ENCODE assay signal across 17 cellular contexts in the genomic region with DNA sequence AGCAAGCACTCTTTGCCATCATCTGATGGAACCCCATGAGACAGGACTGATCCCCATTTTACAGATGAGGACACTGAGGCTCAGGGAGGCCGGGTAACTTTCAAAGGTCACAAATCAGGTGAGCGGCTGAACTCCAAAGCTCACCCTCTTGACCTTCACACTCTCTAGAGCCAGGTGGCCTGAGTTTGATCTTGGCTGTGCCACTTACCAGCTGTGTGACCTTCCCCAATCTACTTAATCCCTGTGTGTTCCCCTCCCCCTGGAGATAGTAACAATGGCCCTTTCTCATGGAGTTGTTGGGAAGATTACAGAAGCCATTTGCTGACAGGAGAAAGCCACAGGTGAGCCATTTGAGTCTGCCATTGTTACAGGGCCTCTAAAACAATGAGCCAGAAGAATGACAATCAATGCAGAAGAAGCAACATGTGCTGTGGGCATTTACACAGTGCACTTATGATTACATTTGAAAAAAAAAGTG. TPM values are rescaled to one million over a fixed set of nuclear protein-coding genes. Genes with fewer than 3 reads are reported as not detected.
A peak's percentile ranks its signal among the peaks of the same experiment; 100 is the strongest.
DNase-seq lines count a peak whose midpoint lies in the region; ATAC-seq and TF ChIP-seq lines count a peak whose summit lies in the region.
"Had no signal": no experiment of that assay in that cellular context is flagged by ENCODE, and none has a peak within 500 bp of the region (broad histone marks: within the 10 kb centered on the region; RNA-seq: fewer than 3 reads in every experiment).

No MANE protein-coding gene starts in this region.

- peaks cover 25% of the 10 kb centered on the region for H3K4me1 ChIP-seq in HUES64 (ENCODE audit: insufficient read depth, low read length)
- peaks cover 2% of the 10 kb centered on the region; the same call in 1 of the 2 replicates for H3K4me1 ChIP-seq in iPS DF 6.9 (ENCODE audit: control insufficient read depth, insufficient read depth, low read length)
- no peaks in the 10 kb centered on the region for H3K4me1 ChIP-seq in heart left ventricle
- H3K4me1 ChIP-seq in heart right ventricle: no peaks in the 10 kb centered on the region

- H3K4me3 ChIP-seq in HUES64 (ENCODE audit: low read length) (no peak overlapping the region), iPS DF 6.9 (ENCODE audit: low read length) (no peak overlapping the region), heart left ventricle (no peak overlapping the region), heart right ventricle (no peak overlapping the region)
- H3K4me3 ChIP-seq: GM23248 had no signal

- intact Hi-C loops in heart left ventricle (cut with DNase I) (loop anchor here in 1 of 10 donors (10.0 kb wide), 1 partner anchor 47 kb away; no protein-coding TSS in a partner anchor), heart right ventricle (cut with DNase I) (no loop called here)

- TF ChIP-seq CTCF in heart left ventricle (IDR thresholded peaks at IDR 0.05): no peak
- no peak for TF ChIP-seq CTCF in heart right ventricle (IDR thresholded peaks at IDR 0.05)

- H3K27me3 ChIP-seq in HUES64 (ENCODE audit: insufficient read depth, low read length) (peaks cover 39% of the 10 kb centered on the region), iPS DF 6.9 (ENCODE audit: control insufficient read depth, insufficient read depth, low read length) (no peaks in the 10 kb centered on the region), heart left ventricle (peaks cover 0 to 15% (median 3%) of the 10 kb centered on the region in 9 donors), heart right ventricle (peaks cover 0 to 34% (median 6%) of the 10 kb centered on the region in 7 donors)

- H3K36me3 ChIP-seq in HUES64 (ENCODE audit: insufficient read depth, low read length) (peaks cover 7% of the 10 kb centered on the region; the same call in 1 of the 2 replicates), iPS DF 6.9 (ENCODE audit: control insufficient read depth, insufficient read depth, low read length) (no peaks in the 10 kb centered on the region), heart left ventricle (no peaks in the 10 kb centered on the region), heart right ventricle (no peaks in the 10 kb centered on the region)

- H3K9me3 ChIP-seq in HUES64 (ENCODE audit: insufficient read depth, low read depth, low read length) (no peaks in the 10 kb centered on the region), iPS DF 6.9 (ENCODE audit: control insufficient read depth, insufficient read depth, low read length) (no peaks in the 10 kb centered on the region), heart left ventricle (no peaks in the 10 kb centered on the region), heart right ventricle (no peaks in the 10 kb centered on the region)

- no peak for TF ChIP-seq POLR2A in heart left ventricle (IDR thresholded peaks at IDR 0.05)

- DNase-seq in ELF-1 (ENCODE audit: low read depth, low spot score) (peak; percentile 50), NCI-H774 (lab: John Stamatoyannopoulos, UW) (peak; percentile 41), iPS DF 6.9 (ENCODE audit: low read depth, low spot score) (peak; percentile 71), heart left ventricle (no peak), heart right ventricle (no peak)
- DNase-seq: AML-193; CD4-positive, CD25-positive, alpha-beta regulatory T cell; GM23248; NCI-H1092; NCI-H1694 treated with DMSO at 0.1 percent for 48 hours; NCI-H226; SHP77 had no signal

- 70% methylated on average over 2 of the region's 2 CpGs for WGBS in HUES64
- no CpG with 5 or more reads among the region's 2 CpGs for WGBS in iPS DF 6.9 (ENCODE audit: insufficient coverage, insufficient read length)
- 83 to 92% (median 86%) methylated on average over 2 of the region's 2 CpGs for WGBS in heart left ventricle, 4 donors
- 81 to 84% methylated on average over 2 of the region's 2 CpGs for WGBS in heart right ventricle, 2 donors

- H3K9ac ChIP-seq in HUES64 (ENCODE audit: low read depth, low read length): no peak overlapping the region
- H3K9ac ChIP-seq: GM23248, KMS-11 had no signal

- H3K27ac ChIP-seq in HUES64 (ENCODE audit: low read depth, low read length) (peak overlapping the region; percentile 23; the same call in 1 of the 2 replicates), iPS DF 6.9 (ENCODE audit: low read length) (no peak overlapping the region), heart left ventricle (no peak overlapping the region), heart right ventricle (no peak overlapping the region)
- H3K27ac ChIP-seq: GM23248, KMS-11 had no signal

- ATAC-seq in heart left ventricle (no peak), GM21717 (IDR thresholded peaks at IDR 0.05; ENCODE audit: unreplicated experiment) (no peak), heart right ventricle (no peak), GM21723 (IDR thresholded peaks at IDR 0.05; ENCODE audit: unreplicated experiment) (no peak)

RNA-seq across cellular contexts. Expression of gene BMP7, which starts 34.5 kb away (rescaled TPM):
- 8.9 TPM for polyA plus RNA-seq in HUES64 (2013, experiment 1 of 2)
- 12.0 TPM for polyA plus RNA-seq in HUES64 (2013, experiment 2 of 2)
- total RNA-seq in heart left ventricle: 10 to 100 TPM in 2 of 9 donors, 1 to 10 TPM in 6, under 1 TPM in 1; 0.72 to 12.3 (median 3.7) TPM
- polyA plus RNA-seq in heart left ventricle: 1 to 10 TPM; 1.0 to 5.1 TPM
- total RNA-seq in heart right ventricle: 10 to 100 TPM in 3 of 10 donors, 1 to 10 TPM in 7; 1.3 to 19.2 (median 4.7) TPM
- polyA plus RNA-seq in heart right ventricle: 1 to 10 TPM in 1 of 2 donors, under 1 TPM in 1; 0.72 to 3.9 TPM
- total RNA-seq: CD4-positive, CD25-positive, alpha-beta regulatory T cell; GM23248; MCF 10A had no signal
- polyA plus RNA-seq: CD4-positive, CD25-positive, alpha-beta regulatory T cell; GM23248 had no signal

Comparison
In these comparisons a context has a peak if more than half of its experiments do, and no peak if none do; other contexts are left out.
1. DNase-seq: peak in ELF-1 (single experiment), NCI-H774 (single experiment) and iPS DF 6.9 (single experiment); none in heart left ventricle (0 of 5) and heart right ventricle (0 of 2).